In the genomic region with DNA sequence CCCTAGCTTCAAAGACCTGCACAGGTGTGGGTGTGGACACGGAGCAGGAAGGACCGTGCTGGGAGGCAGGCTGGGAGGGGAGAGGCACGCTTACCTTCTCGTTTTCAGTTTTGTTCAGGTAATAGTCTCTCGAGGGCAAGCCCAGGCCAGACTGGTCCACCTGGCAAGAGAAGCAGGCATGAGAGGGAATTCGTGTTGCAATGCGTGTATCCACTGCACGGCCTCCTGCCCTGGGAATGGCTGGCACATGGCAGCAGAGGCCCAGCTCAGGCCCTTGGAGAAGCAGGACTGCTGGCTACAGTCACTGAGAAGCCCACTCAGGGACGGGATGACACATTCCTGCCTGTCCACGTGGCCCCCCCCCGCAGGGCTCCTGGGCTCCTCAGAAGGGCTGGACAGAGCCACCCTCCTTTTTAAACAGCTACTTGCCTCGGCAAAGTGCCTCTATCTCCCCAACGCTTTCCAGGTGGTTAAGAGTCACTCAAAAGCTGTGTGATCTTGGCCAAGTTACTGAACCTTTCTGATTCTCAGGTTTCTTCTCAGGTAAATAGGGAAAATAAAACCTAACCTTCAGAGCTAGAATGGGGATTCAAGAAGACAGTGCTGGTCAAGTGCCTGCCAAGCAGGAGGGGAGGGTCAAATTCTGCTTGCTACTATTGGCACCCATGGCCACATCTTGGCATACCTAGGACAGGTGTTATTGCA, we compare ENCODE assay signal across 17 cellular contexts. TPM values are rescaled to one million over a fixed set of nuclear protein-coding genes. Genes with fewer than 3 reads are reported as not detected.
DNase-seq lines count a peak whose midpoint lies in the region; ATAC-seq and TF ChIP-seq lines count a peak whose summit lies in the region.
"Had no signal": no experiment of that assay in that cellular context is flagged by ENCODE, and none has a peak within 500 bp of the region (broad histone marks: within the 10 kb centered on the region; RNA-seq: fewer than 3 reads in every experiment).

No MANE protein-coding gene starts in this region.

- H3K27me3 ChIP-seq in CD8-positive, alpha-beta memory T cell (ENCODE audit: insufficient read depth, low read length, poor library complexity, severe bottlenecking) = no peaks in the 10 kb centered on the region
- H3K27me3 ChIP-seq in neutrophil (no peaks in the 10 kb centered on the region), MM.1S (replicated peaks; ENCODE audit: insufficient read depth, low read length) (no peaks in the 10 kb centered on the region)

- no peak overlapping the region for H3K4me3 ChIP-seq in CD8-positive, alpha-beta memory T cell (ENCODE audit: low read length)
- H3K4me3 ChIP-seq in coronary artery = no peak overlapping the region
- no peak overlapping the region for H3K4me3 ChIP-seq in neutrophil (ENCODE audit: low read depth in 1 of 2, low read length in 1 of 2)
- no peak overlapping the region for H3K4me3 ChIP-seq in MM.1S (ENCODE audit: low read length)

- H3K36me3 Mint-ChIP-seq in CD8-positive, alpha-beta memory T cell = peaks cover 6 to 80% (median 19%) of the 10 kb centered on the region in 3 donors
- H3K36me3 Mint-ChIP-seq in T-cell = peaks cover 48% of the 10 kb centered on the region

- H3K4me1 ChIP-seq in CD8-positive, alpha-beta memory T cell (ENCODE audit: insufficient read depth, low read length) = peaks cover 20% of the 10 kb centered on the region
- H3K4me1 ChIP-seq in neutrophil (ENCODE audit: control insufficient read depth in 1 of 2, insufficient read depth in 1 of 2, low read depth in 1 of 2, low read length in 1 of 2) (peaks cover 16 to 19% of the 10 kb centered on the region in 2 experiments), MM.1S (ENCODE audit: low read length) (no peaks in the 10 kb centered on the region)

- peak overlapping the region in 3 of 7 donors; percentile 0 to 40 (median 32) for H3K4me3 Mint-ChIP-seq in CD8-positive, alpha-beta memory T cell
- peak overlapping the region in 1 of 3 donors; percentile 52 for H3K4me3 Mint-ChIP-seq in T-cell
- H3K4me3 Mint-ChIP-seq: immature natural killer cell had no signal

- H4K20me1 ChIP-seq in MM.1S (ENCODE audit: insufficient read depth, low read length) = no peaks in the 10 kb centered on the region

- no peaks in the 10 kb centered on the region for H3F3A ChIP-seq in MM.1S (ENCODE audit: insufficient read depth, low read length)

- no peak for ATAC-seq in T-cell (replicated peaks in 1 of 4)
- no peak for ATAC-seq in GM18517 (IDR thresholded peaks at IDR 0.05; ENCODE audit: unreplicated experiment)

- H3K27ac Mint-ChIP-seq in CD8-positive, alpha-beta memory T cell = peak overlapping the region; percentile 77 to 93 (median 84)
- peak overlapping the region; percentile 87 to 92 for H3K27ac Mint-ChIP-seq in T-cell

- TF ChIP-seq CTCF in coronary artery (IDR thresholded peaks at IDR 0.05) (no peak), neutrophil (IDR thresholded peaks at IDR 0.05) (no peak), MM.1S (IDR thresholded peaks at IDR 0.05; ENCODE audit: low read length) (no peak)

- no peak overlapping the region for H3K9ac ChIP-seq in MM.1S (ENCODE audit: low read length)

- H3K79me2 ChIP-seq in MM.1S (ENCODE audit: low read length) = no peaks in the 10 kb centered on the region

- H3K9me2 ChIP-seq in MM.1S (replicated peaks; ENCODE audit: insufficient read depth, low read length) = no peaks in the 10 kb centered on the region

- DNase-seq in CD8-positive, alpha-beta memory T cell = no peak
- no peak for DNase-seq in T-cell
- DNase-seq in coronary artery (ENCODE audit: low spot score) = peak; percentile 72
- DNase-seq in NCI-H69 (lab: John Stamatoyannopoulos, UW) = no peak
- DNase-seq in MM.1S = no peak
- DNase-seq: activated gamma-delta T cell treated with Interleukin-2 at 50 U/mL for 16 hours; C1 segment of cervical spinal cord; caudate nucleus; H7; immature natural killer cell; NCI-H2227 treated with DMSO at 0.1 percent for 48 hours; NK-92 treated with Interleukin-12 subunit alpha and Interleukin-12 subunit beta, amount 100 ng/mL, for 24 hours; nucleus accumbens; stimulated activated CD4-positive, alpha-beta T cell treated with anti-CD3 and anti-CD28 coated beads, Interleukin-4, amount 100 ng/mL, for 24 hours; T1000 had no signal

- H3K4me2 ChIP-seq in MM.1S (ENCODE audit: low read depth, low read length) = no peak overlapping the region

- POLR2A ChIA-PET in CD8-positive, alpha-beta memory T cell (lab: Charles Lee) = interaction anchor here (1.0 kb wide), 1 partner anchor 37 kb away, joined by 4 read pairs; no protein-coding TSS in a partner anchor
- POLR2A ChIA-PET in T-cell (lab: Charles Lee) = no interaction called here

- peaks cover 30% of the 10 kb centered on the region for H3K36me3 ChIP-seq in CD8-positive, alpha-beta memory T cell (ENCODE audit: insufficient read depth, low read length)
- H3K36me3 ChIP-seq in neutrophil (peaks cover 93% of the 10 kb centered on the region), MM.1S (replicated peaks; ENCODE audit: insufficient read depth, low read length) (no peaks in the 10 kb centered on the region)

- H3K27ac ChIP-seq in CD8-positive, alpha-beta memory T cell (ENCODE audit: low read depth, low read length) = no peak overlapping the region
- H3K27ac ChIP-seq in coronary artery (peak overlapping the region; percentile 4 to 93), neutrophil (peak overlapping the region; percentile 10), MM.1S (ENCODE audit: low read length) (no peak overlapping the region)

- H3K27me3 Mint-ChIP-seq in CD8-positive, alpha-beta memory T cell = no peaks in the 10 kb centered on the region
- H3K27me3 Mint-ChIP-seq in T-cell = no peaks in the 10 kb centered on the region

- CTCF ChIA-PET in CD8-positive, alpha-beta memory T cell (lab: Charles Lee) = interaction anchor here (0.7 to 10.4 kb wide), 8 partner anchors 9 to 111 kb away, joined by 3 to 253 read pairs (median 12); no protein-coding TSS in a partner anchor
- CTCF ChIA-PET in T-cell (lab: Charles Lee) = interaction anchor here (0.5 to 1.7 kb wide), 4 partner anchors 13 to 111 kb away, joined by 3 to 11 read pairs (median 3); no protein-coding TSS in a partner anchor

- peaks cover 43 to 54% (median 52%) of the 10 kb centered on the region in 3 donors for H3K4me1 Mint-ChIP-seq in CD8-positive, alpha-beta memory T cell
- H3K4me1 Mint-ChIP-seq in T-cell = peaks cover 50 to 53% (median 52%) of the 10 kb centered on the region in 3 donors

- H3K9me3 Mint-ChIP-seq in CD8-positive, alpha-beta memory T cell = no peaks in the 10 kb centered on the region
- no peaks in the 10 kb centered on the region for H3K9me3 Mint-ChIP-seq in T-cell
- H3K9me3 Mint-ChIP-seq: immature natural killer cell had no signal

- H3K9me3 ChIP-seq in CD8-positive, alpha-beta memory T cell (ENCODE audit: low read length) = no peaks in the 10 kb centered on the region
- H3K9me3 ChIP-seq in neutrophil = no peaks in the 10 kb centered on the region
- no peaks in the 10 kb centered on the region for H3K9me3 ChIP-seq in MM.1S (replicated peaks; ENCODE audit: insufficient read depth, low read length)

- no peak overlapping the region for H2AFZ ChIP-seq in MM.1S (ENCODE audit: low read length)

RNA-seq across cellular contexts. Expression of gene ECE1, which starts 32.7 kb away (rescaled TPM):
- total RNA-seq in CD8-positive, alpha-beta memory T cell = 10 to 100 TPM; 78.2 to 88.4 TPM
- polyA plus RNA-seq in CD8-positive, alpha-beta memory T cell = 41.5 TPM
- total RNA-seq in T-cell = 10 to 100 TPM; 81.0 to 94.5 (median 87.1) TPM

Comparison
In these comparisons a context has a peak if more than half of its experiments do, and no peak if none do; other contexts are left out.
1. H3K27ac ChIP-seq: peak in coronary artery (2 of 2) and neutrophil (single experiment); none in CD8-positive, alpha-beta memory T cell (single experiment) and MM.1S (single experiment).